ENCODE assay signal across 13 cellular contexts in the genomic region with DNA sequence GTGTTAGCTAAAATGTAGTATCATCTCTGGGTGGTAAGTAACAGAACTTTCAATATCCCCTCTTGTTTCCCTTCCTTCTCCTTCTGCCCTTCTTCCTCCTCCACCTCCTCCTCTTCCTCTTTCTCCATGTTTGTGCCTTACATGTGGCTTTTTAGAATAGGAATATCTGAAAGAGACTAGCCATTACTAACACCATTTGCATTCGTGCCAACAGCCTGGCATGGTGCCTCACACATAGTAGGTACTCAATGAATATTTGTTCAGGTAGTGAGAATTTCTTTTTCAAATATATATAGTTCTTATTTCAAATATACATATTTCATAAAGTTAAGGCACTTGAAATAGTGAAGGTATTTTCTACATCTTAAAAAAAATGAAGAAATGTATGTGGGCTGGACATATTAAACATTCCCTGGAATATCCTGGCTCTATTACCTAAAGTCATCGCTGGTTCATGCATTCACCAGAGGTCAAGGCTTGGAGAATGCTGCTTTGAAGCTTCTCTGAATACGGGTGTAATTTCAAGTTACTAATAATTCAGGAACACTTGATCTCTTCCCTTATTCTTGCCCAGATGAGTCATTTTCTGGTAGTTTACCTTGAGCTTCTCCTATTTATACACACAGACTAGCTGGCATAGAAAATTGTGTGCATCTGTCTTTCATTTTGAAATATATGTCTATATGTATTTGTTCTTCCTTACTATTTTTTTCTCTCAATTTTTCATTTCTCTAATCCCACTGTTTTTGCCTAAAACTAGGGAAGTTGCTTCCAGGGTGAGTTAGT.
DNase-seq lines count a peak whose midpoint lies in the region; ATAC-seq and TF ChIP-seq lines count a peak whose summit lies in the region.
"Had no signal": no experiment of that assay in that cellular context is flagged by ENCODE, and none has a peak within 500 bp of the region (broad histone marks: within the 10 kb centered on the region; RNA-seq: fewer than 3 reads in every experiment).

No MANE protein-coding gene starts in this region.

- H3K27ac ChIP-seq in RWPE1: peak overlapping the region; percentile 88

- H3K4me3 Mint-ChIP-seq in osteocyte (ENCODE audit: unreplicated experiment): peak overlapping the region; percentile 20

- H3K36me3 Mint-ChIP-seq in osteocyte (ENCODE audit: unreplicated experiment): peaks cover 2% of the 10 kb centered on the region

- POLR2A ChIA-PET in RWPE1 (lab: Yijun Ruan, JAX; ENCODE audit: low non-redundant PET): no interaction called here

- peaks cover 50% of the 10 kb centered on the region for H3K4me1 Mint-ChIP-seq in osteocyte (ENCODE audit: unreplicated experiment)

- peak; percentile 21 for DNase-seq in DMS 273 treated with DMSO at 0.1 percent for 48 hours (lab: John Stamatoyannopoulos, UW)
- DNase-seq in RWPE1 (ENCODE audit: low spot score): peak; percentile 48
- DNase-seq in osteocyte (ENCODE audit: extremely low spot score, unreplicated experiment): no peak
- no peak for DNase-seq in NCI-H187 treated with DMSO at 0.1 percent for 48 hours (lab: John Stamatoyannopoulos, UW)
- DNase-seq in NCI-H1694 (lab: John Stamatoyannopoulos, UW): no peak
- no peak for DNase-seq in NCI-H1930 (lab: John Stamatoyannopoulos, UW)
- no peak for DNase-seq in activated CD8-positive, alpha-beta memory T cell treated with anti-CD3 and anti-CD28 coated beads, Interleukin-2, amount 50 U/mL, for 48 hours
- DNase-seq: activated CD4-positive, alpha-beta T cell treated with anti-CD3 and anti-CD28 coated beads for 4 hours; central memory CD4-positive, alpha-beta T cell; KBM-7; NCI-H2081 had no signal

- peaks cover 6% of the 10 kb centered on the region for H3K9me3 Mint-ChIP-seq in osteocyte (ENCODE audit: unreplicated experiment)
- H3K9me3 Mint-ChIP-seq: activated T-helper 2 cell treated with anti-CD3 and anti-CD28 coated beads, Interferon-gamma antibody, Interleukin-2, Interleukin-4, amounts not matched to agents 10 μg/mL and 5 μg/mL and 100 μg/mL, durations not matched to agents 14 hours and 24 hours and 36 hours had no signal

- TF ChIP-seq CTCF in RWPE1 (conservative IDR thresholded peaks at IDR 0.05; ENCODE audit: low read depth) (no peak), osteocyte (IDR thresholded peaks at IDR 0.05) (no peak)

- CTCF ChIA-PET in RWPE1 (lab: Yijun Ruan, JAX): interaction anchor here (1.0 kb wide), 1 partner anchor 996 kb away, joined by 3 read pairs; no protein-coding TSS in a partner anchor

- H3K27me3 Mint-ChIP-seq in osteocyte (ENCODE audit: unreplicated experiment): no peaks in the 10 kb centered on the region

- peak; percentile 87 for ATAC-seq in esophagus mucosa

- peak overlapping the region; percentile 88 for H3K27ac Mint-ChIP-seq in osteocyte (ENCODE audit: unreplicated experiment)
- H3K27ac Mint-ChIP-seq: activated T-helper 2 cell treated with anti-CD3 and anti-CD28 coated beads, Interferon-gamma antibody, Interleukin-2, Interleukin-4, amounts not matched to agents 10 μg/mL and 5 μg/mL and 100 μg/mL, durations not matched to agents 14 hours and 24 hours and 36 hours had no signal

Comparison
In these comparisons a context has a peak if more than half of its experiments do, and no peak if none do; other contexts are left out.
1. DNase-seq: peak in DMS 273 treated with DMSO at 0.1 percent for 48 hours (single experiment) and RWPE1 (single experiment); none in osteocyte (single experiment), NCI-H187 treated with DMSO at 0.1 percent for 48 hours (single experiment), NCI-H1694 (single experiment), NCI-H1930 (0 of 2) and activated CD8-positive, alpha-beta memory T cell treated with anti-CD3 and anti-CD28 coated beads, Interleukin-2, amount 50 U/mL, for 48 hours (single experiment).